ENCODE assay signal across 1 cellular context in the genomic region with DNA sequence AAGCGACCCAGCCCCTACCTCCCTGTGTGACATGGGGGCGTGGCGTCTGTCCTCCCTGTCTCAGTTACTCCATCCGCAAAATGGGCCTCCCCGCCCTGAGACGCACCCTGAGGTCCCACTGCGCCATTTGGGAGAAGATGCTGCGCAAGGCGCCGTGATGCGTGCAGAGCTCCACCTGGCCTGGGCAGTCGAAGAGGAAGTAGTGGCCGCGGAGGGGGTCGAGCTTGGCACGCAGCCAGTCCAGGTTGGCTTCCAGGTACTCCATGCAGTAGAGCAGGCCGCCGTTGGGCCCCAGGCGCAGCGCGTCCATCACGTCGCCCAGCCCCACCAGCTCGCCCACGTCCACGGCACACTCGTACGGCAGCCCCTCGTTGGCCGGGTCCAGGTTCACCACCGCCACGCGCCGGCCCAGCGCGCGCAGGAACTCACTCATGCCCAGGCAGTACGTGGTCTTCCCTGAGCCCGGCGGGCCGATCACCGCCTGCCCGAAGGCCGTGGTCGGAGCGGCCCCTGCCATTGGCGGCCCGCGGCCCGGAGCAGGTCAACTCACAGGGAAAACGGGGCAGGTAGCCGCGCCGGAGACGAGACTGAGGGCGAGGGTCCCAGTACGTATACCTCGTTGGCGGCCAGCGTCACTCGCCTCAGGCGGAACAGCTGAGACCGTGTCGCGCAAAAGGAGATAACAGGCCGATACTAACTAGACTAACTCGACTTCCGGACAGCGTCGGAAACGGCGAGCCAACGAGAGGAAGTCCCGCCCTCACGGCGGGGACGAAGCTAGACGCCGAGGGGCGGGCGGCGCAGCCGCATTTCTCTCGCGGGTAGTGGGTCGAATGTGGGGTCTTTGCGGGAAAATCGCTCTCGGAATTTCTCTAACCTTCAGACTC.
TF ChIP-seq lines count a peak whose summit lies in the region.

TSS of gene GPN2 (minus strand) at position 704 of the 887 bp plus-strand sequence. CDS start at position 517, 187 bp downstream.

TF ChIP-seq in HepG2, 621 proteins besides CTCF, POLR2A, EP300 and RAD21 (continued from another document and continues in another):
- TF ChIP-seq, protein P1, sequence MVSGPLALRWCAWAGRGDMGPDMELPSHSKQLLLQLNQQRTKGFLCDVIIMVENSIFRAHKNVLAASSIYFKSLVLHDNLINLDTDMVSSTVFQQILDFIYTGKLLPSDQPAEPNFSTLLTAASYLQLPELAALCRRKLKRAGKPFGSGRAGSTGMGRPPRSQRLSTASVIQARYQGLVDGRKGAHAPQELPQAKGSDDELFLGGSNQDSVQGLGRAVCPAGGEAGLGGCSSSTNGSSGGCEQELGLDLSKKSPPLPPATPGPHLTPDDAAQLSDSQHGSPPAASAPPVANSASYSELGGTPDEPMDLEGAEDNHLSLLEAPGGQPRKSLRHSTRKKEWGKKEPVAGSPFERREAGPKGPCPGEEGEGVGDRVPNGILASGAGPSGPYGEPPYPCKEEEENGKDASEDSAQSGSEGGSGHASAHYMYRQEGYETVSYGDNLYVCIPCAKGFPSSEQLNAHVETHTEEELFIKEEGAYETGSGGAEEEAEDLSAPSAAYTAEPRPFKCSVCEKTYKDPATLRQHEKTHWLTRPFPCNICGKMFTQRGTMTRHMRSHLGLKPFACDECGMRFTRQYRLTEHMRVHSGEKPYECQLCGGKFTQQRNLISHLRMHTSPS (CRISPR knock-in tag; IDR thresholded peaks at IDR 0.05; ENCODE audit: low read depth), result 0 out of 2 replicates have a peak, but pooled peaks have one; percentile 60
- TF ChIP-seq ETV5 (CRISPR knock-in tag; IDR thresholded peaks at IDR 0.05; ENCODE audit: borderline replicate concordance) (peak; percentile 65), SNAI1 (CRISPR knock-in tag; IDR thresholded peaks at IDR 0.05; ENCODE audit: borderline replicate concordance) (peak; percentile 31; the same call in 1 of the 2 replicates), IRF2 (CRISPR knock-in tag; IDR thresholded peaks at IDR 0.05) (peak; percentile 54; the same call in 1 of the 2 replicates), IKZF4 (CRISPR knock-in tag; IDR thresholded peaks at IDR 0.05; ENCODE audit: borderline replicate concordance, low read depth, not compliant biosample characterization) (no peak), NFKB2 (CRISPR knock-in tag; IDR thresholded peaks at IDR 0.05; ENCODE audit: borderline replicate concordance) (peak; percentile 76; the same call in 1 of the 2 replicates), HMGXB4 (CRISPR knock-in tag; IDR thresholded peaks at IDR 0.05; ENCODE audit: borderline replicate concordance in 1 of 2, low read depth in 1 of 2) (peak; percentile 71 to 96; a peak in 3 of 4 replicates), ZNF782 (CRISPR knock-in tag; IDR thresholded peaks at IDR 0.05; ENCODE audit: borderline replicate concordance) (peak; percentile 97; the same call in 1 of the 2 replicates), ZNF234 (CRISPR knock-in tag; conservative IDR thresholded peaks at IDR 0.05) (peak; percentile 31; the same call in 1 of the 2 replicates), ATF5 (CRISPR knock-in tag; IDR thresholded peaks at IDR 0.05; ENCODE audit: low read depth) (peak; percentile 83; the same call in 1 of the 2 replicates), YY1 (IDR thresholded peaks at IDR 0.05; ENCODE audit: insufficient read depth, insufficient replicate concordance, low read depth, low read length) (peak; percentile 20), ISX (CRISPR knock-in tag; conservative IDR thresholded peaks at IDR 0.05) (no peak), ZFP41 (CRISPR knock-in tag; IDR thresholded peaks at IDR 0.05; ENCODE audit: borderline replicate concordance) (no peak), ZSCAN30 (CRISPR knock-in tag; IDR thresholded peaks at IDR 0.05) (no peak), ZNF770 (CRISPR knock-in tag; IDR thresholded peaks at IDR 0.05) (peak; percentile 49; the same call in 1 of the 2 replicates), ZNF343 (CRISPR knock-in tag; IDR thresholded peaks at IDR 0.05) (peak; percentile 90; the same call in 1 of the 2 replicates), SSRP1 (CRISPR knock-in tag; IDR thresholded peaks at IDR 0.05) (no peak; the same call in 1 of the 2 replicates), ESRRA (CRISPR knock-in tag; IDR thresholded peaks at IDR 0.05; ENCODE audit: low read depth) (peak; percentile 47), ZNF124 (CRISPR knock-in tag; IDR thresholded peaks at IDR 0.05) (peak; percentile 60; the same call in 1 of the 2 replicates), ELF4 (CRISPR knock-in tag; IDR thresholded peaks at IDR 0.05; ENCODE audit: borderline replicate concordance) (peak; percentile 84; the same call in 1 of the 2 replicates), RFX1 (IDR thresholded peaks at IDR 0.05) (no peak), TP53 (CRISPR knock-in tag; conservative IDR thresholded peaks at IDR 0.05) (no peak; the same call in 1 of the 2 replicates), ZNF713 (CRISPR knock-in tag; IDR thresholded peaks at IDR 0.05) (no peak), GTF3A (CRISPR knock-in tag; conservative IDR thresholded peaks at IDR 0.05) (peak; percentile 90; the same call in 1 of the 2 replicates), CAMTA2 (CRISPR knock-in tag; IDR thresholded peaks at IDR 0.05; ENCODE audit: borderline replicate concordance) (0 out of 2 replicates have a peak, but pooled peaks have one; percentile 50), ZNF281 (CRISPR knock-in tag; IDR thresholded peaks at IDR 0.05; ENCODE audit: borderline replicate concordance) (0 out of 2 replicates have a peak, but pooled peaks have one; percentile 4), HCFC1 (IDR thresholded peaks at IDR 0.05; ENCODE audit: low read depth, low read length) (no peak), ARID4A (CRISPR knock-in tag; IDR thresholded peaks at IDR 0.05; ENCODE audit: borderline replicate concordance) (peak; percentile 98), SP140L (CRISPR knock-in tag; IDR thresholded peaks at IDR 0.05; ENCODE audit: borderline replicate concordance) (no peak), ZC3H13 (CRISPR knock-in tag; IDR thresholded peaks at IDR 0.05) (peak; percentile 99), RFXAP (CRISPR knock-in tag; IDR thresholded peaks at IDR 0.05; ENCODE audit: borderline replicate concordance) (0 out of 2 replicates have a peak, but pooled peaks have one; percentile 63), RELA (CRISPR knock-in tag; IDR thresholded peaks at IDR 0.05) (0 out of 2 replicates have a peak, but pooled peaks have one; percentile 15), ZNF326 (CRISPR knock-in tag; IDR thresholded peaks at IDR 0.05; ENCODE audit: borderline replicate concordance) (peak; percentile 73; the same call in 1 of the 2 replicates), GATA4 (IDR thresholded peaks at IDR 0.05; ENCODE audit: borderline replicate concordance, low read depth) (peak; percentile 45; the same call in 1 of the 2 replicates), FOXA3 (CRISPR knock-in tag; IDR thresholded peaks at IDR 0.05) (peak; percentile 47), DPF2 (CRISPR knock-in tag; IDR thresholded peaks at IDR 0.05; ENCODE audit: borderline replicate concordance, low read depth) (no peak), ZNF292 (CRISPR knock-in tag; IDR thresholded peaks at IDR 0.05; ENCODE audit: borderline replicate concordance, low read depth) (no peak), ATAD3A (CRISPR knock-in tag; IDR thresholded peaks at IDR 0.05) (no peak), PAF1 (CRISPR knock-in tag; IDR thresholded peaks at IDR 0.05) (peak; percentile 94), THAP11 (CRISPR knock-in tag; IDR thresholded peaks at IDR 0.05) (peak; percentile 86)
- TF ChIP-seq, protein P2, sequence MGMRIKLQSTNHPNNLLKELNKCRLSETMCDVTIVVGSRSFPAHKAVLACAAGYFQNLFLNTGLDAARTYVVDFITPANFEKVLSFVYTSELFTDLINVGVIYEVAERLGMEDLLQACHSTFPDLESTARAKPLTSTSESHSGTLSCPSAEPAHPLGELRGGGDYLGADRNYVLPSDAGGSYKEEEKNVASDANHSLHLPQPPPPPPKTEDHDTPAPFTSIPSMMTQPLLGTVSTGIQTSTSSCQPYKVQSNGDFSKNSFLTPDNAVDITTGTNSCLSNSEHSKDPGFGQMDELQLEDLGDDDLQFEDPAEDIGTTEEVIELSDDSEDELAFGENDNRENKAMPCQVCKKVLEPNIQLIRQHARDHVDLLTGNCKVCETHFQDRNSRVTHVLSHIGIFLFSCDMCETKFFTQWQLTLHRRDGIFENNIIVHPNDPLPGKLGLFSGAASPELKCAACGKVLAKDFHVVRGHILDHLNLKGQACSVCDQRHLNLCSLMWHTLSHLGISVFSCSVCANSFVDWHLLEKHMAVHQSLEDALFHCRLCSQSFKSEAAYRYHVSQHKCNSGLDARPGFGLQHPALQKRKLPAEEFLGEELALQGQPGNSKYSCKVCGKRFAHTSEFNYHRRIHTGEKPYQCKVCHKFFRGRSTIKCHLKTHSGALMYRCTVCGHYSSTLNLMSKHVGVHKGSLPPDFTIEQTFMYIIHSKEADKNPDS (CRISPR knock-in tag; IDR thresholded peaks at IDR 0.05), result no peak; the same call in 1 of the 2 replicates
